1 cellular context compared by ENCODE assay signal in the genomic region with DNA sequence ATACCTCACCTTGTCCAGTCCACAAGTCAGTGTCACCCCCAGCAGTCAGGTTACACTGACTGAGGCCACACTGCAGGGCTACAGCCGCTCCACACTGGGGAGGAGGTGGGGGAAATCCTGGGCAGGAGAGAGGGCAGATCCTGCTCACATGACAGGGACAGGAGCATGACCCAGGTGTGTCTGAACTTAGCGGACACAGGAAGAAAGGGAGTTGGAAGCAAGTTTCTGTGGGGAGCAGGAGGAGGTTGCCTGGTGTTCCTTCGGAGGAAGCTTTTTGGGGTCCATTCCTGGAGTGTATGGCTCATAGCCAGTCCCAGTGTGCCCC.
TF ChIP-seq lines count a peak whose summit lies in the region.

No MANE protein-coding gene starts in this region.

TF ChIP-seq in HepG2, 621 proteins besides CTCF, POLR2A, EP300 and RAD21:
- TF ChIP-seq, protein P1, sequence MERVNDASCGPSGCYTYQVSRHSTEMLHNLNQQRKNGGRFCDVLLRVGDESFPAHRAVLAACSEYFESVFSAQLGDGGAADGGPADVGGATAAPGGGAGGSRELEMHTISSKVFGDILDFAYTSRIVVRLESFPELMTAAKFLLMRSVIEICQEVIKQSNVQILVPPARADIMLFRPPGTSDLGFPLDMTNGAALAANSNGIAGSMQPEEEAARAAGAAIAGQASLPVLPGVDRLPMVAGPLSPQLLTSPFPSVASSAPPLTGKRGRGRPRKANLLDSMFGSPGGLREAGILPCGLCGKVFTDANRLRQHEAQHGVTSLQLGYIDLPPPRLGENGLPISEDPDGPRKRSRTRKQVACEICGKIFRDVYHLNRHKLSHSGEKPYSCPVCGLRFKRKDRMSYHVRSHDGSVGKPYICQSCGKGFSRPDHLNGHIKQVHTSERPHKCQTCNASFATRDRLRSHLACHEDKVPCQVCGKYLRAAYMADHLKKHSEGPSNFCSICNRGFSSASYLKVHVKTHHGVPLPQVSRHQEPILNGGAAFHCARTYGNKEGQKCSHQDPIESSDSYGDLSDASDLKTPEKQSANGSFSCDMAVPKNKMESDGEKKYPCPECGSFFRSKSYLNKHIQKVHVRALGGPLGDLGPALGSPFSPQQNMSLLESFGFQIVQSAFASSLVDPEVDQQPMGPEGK (CRISPR knock-in tag; IDR thresholded peaks at IDR 0.05): peak; percentile 25; the same call in 1 of the 2 replicates
- TF ChIP-seq, protein P2, sequence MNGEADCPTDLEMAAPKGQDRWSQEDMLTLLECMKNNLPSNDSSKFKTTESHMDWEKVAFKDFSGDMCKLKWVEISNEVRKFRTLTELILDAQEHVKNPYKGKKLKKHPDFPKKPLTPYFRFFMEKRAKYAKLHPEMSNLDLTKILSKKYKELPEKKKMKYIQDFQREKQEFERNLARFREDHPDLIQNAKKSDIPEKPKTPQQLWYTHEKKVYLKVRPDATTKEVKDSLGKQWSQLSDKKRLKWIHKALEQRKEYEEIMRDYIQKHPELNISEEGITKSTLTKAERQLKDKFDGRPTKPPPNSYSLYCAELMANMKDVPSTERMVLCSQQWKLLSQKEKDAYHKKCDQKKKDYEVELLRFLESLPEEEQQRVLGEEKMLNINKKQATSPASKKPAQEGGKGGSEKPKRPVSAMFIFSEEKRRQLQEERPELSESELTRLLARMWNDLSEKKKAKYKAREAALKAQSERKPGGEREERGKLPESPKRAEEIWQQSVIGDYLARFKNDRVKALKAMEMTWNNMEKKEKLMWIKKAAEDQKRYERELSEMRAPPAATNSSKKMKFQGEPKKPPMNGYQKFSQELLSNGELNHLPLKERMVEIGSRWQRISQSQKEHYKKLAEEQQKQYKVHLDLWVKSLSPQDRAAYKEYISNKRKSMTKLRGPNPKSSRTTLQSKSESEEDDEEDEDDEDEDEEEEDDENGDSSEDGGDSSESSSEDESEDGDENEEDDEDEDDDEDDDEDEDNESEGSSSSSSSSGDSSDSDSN (CRISPR knock-in tag; IDR thresholded peaks at IDR 0.05): peak; percentile 52; the same call in 1 of the 2 replicates
- 0 out of 2 replicates have a peak, but pooled peaks have one; percentile 29 for TF ChIP-seq SALL1 (CRISPR knock-in tag; IDR thresholded peaks at IDR 0.05)
- TF ChIP-seq RARA (CRISPR knock-in tag; IDR thresholded peaks at IDR 0.05): 0 out of 2 replicates have a peak, but pooled peaks have one; percentile 37
- TF ChIP-seq SAP130 (CRISPR knock-in tag; IDR thresholded peaks at IDR 0.05; ENCODE audit: low read depth): peak; percentile 38
- TF ChIP-seq ZFX (CRISPR knock-in tag; IDR thresholded peaks at IDR 0.05; ENCODE audit: low read depth): peak; percentile 38
- TF ChIP-seq, protein P3, sequence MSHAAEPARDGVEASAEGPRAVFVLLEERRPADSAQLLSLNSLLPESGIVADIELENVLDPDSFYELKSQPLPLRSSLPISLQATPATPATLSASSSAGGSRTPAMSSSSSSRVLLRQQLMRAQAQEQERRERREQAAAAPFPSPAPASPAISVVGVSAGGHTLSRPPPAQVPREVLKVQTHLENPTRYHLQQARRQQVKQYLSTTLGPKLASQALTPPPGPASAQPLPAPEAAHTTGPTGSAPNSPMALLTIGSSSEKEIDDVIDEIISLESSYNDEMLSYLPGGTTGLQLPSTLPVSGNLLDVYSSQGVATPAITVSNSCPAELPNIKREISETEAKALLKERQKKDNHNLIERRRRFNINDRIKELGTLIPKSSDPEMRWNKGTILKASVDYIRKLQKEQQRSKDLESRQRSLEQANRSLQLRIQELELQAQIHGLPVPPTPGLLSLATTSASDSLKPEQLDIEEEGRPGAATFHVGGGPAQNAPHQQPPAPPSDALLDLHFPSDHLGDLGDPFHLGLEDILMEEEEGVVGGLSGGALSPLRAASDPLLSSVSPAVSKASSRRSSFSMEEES (CRISPR knock-in tag; IDR thresholded peaks at IDR 0.05): 0 out of 2 replicates have a peak, but pooled peaks have one; percentile 62
- TF ChIP-seq PAX8 (CRISPR knock-in tag; IDR thresholded peaks at IDR 0.05; ENCODE audit: borderline replicate concordance): no peak
- TF ChIP-seq ZNF563 (CRISPR knock-in tag; IDR thresholded peaks at IDR 0.05): no peak
- TF ChIP-seq, protein P4, sequence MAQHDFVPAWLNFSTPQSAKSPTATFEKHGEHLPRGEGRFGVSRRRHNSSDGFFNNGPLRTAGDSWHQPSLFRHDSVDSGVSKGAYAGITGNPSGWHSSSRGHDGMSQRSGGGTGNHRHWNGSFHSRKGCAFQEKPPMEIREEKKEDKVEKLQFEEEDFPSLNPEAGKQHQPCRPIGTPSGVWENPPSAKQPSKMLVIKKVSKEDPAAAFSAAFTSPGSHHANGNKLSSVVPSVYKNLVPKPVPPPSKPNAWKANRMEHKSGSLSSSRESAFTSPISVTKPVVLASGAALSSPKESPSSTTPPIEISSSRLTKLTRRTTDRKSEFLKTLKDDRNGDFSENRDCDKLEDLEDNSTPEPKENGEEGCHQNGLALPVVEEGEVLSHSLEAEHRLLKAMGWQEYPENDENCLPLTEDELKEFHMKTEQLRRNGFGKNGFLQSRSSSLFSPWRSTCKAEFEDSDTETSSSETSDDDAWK (CRISPR knock-in tag; IDR thresholded peaks at IDR 0.05): no peak
- TF ChIP-seq, protein P5, sequence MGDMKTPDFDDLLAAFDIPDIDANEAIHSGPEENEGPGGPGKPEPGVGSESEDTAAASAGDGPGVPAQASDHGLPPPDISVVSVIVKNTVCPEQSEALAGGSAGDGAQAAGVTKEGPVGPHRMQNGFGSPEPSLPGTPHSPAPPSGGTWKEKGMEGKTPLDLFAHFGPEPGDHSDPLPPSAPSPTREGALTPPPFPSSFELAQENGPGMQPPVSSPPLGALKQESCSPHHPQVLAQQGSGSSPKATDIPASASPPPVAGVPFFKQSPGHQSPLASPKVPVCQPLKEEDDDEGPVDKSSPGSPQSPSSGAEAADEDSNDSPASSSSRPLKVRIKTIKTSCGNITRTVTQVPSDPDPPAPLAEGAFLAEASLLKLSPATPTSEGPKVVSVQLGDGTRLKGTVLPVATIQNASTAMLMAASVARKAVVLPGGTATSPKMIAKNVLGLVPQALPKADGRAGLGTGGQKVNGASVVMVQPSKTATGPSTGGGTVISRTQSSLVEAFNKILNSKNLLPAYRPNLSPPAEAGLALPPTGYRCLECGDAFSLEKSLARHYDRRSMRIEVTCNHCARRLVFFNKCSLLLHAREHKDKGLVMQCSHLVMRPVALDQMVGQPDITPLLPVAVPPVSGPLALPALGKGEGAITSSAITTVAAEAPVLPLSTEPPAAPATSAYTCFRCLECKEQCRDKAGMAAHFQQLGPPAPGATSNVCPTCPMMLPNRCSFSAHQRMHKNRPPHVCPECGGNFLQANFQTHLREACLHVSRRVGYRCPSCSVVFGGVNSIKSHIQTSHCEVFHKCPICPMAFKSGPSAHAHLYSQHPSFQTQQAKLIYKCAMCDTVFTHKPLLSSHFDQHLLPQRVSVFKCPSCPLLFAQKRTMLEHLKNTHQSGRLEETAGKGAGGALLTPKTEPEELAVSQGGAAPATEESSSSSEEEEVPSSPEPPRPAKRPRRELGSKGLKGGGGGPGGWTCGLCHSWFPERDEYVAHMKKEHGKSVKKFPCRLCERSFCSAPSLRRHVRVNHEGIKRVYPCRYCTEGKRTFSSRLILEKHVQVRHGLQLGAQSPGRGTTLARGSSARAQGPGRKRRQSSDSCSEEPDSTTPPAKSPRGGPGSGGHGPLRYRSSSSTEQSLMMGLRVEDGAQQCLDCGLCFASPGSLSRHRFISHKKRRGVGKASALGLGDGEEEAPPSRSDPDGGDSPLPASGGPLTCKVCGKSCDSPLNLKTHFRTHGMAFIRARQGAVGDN (CRISPR knock-in tag; IDR thresholded peaks at IDR 0.05): peak; percentile 39
- TF ChIP-seq RXRB (CRISPR knock-in tag; IDR thresholded peaks at IDR 0.05; ENCODE audit: borderline replicate concordance): 0 out of 2 replicates have a peak, but pooled peaks have one; percentile 17
TF ChIP-seq in HepG2: peak in this region for 9.
